8 cellular contexts compared by ENCODE assay signal in the genomic region with DNA sequence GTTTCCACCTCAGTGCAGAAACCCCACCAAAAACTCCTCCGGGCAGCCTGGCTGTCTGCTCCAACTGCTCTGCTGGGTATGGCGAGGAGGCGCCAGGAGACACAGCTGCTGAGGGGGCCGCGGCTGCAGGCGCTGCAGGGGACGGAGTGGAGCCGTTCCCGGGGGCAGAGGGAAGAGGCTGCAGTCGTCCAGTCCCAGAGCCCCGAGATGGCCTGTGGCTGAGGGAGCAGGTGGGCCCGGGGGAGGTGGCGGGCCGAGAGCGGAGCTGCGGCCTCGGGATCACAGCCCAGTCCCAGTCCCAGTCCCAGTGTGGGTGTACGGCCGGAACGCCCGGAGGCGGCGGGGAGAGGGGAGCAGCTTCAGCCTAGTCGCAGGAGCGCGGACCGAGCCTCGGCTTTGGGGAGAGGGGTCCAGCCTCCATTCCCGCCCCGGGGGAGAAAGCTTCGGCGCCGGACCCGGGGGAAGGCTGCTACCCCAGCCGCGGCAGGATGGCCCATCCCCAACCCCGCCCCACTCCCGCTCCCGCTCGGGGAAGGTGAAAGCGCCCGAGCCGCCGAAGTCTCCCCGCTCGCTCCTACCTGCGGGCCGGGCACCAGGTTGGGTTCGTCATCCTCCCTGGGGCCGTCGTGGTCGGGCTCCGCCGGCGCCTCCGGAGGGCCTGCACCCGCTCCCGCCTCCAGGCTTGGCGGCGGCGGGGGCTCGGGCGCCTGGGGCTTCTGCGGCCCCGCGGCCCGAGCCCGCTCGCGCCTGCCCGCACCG. TPM values are rescaled to one million over a fixed set of nuclear protein-coding genes. Genes with fewer than 3 reads are reported as not detected.
DNase-seq lines count a peak whose midpoint lies in the region; ATAC-seq and TF ChIP-seq lines count a peak whose summit lies in the region.

No MANE protein-coding gene starts in this region.

- WGBS in psoas muscle, 3 donors: 0 to 1% (median 0%) methylated on average over 40 to 72 of the region's 72 CpGs

- intact Hi-C loops in left ventricle myocardium superior (cut with micrococcal nuclease) (no loop called here), psoas muscle (cut with DNase I) (loop anchor here in 1 of 2 donors (2.0 kb wide), 1 partner anchor 29 kb away; no protein-coding TSS in a partner anchor)

- no peak overlapping the region for H3K27ac ChIP-seq in OCI-LY3 (ENCODE audit: low read length)
- H3K27ac ChIP-seq in psoas muscle: peak overlapping the region; percentile 85

- H3K9me3 ChIP-seq in OCI-LY3 (ENCODE audit: insufficient read depth, low read length): no peaks in the 10 kb centered on the region
- H3K9me3 ChIP-seq in psoas muscle: no peaks in the 10 kb centered on the region

- H3K4me1 ChIP-seq in OCI-LY3 (ENCODE audit: low read length): peaks cover 9% of the 10 kb centered on the region
- H3K4me1 ChIP-seq in psoas muscle: peaks cover 45% of the 10 kb centered on the region

- H3K4me3 ChIP-seq in OCI-LY3 (ENCODE audit: low read length) (peak overlapping the region; percentile 97), psoas muscle (peak overlapping the region; percentile 83)

- H3K9ac ChIP-seq in OCI-LY3 (ENCODE audit: low read length): peak overlapping the region; percentile 85

- peaks cover 13% of the 10 kb centered on the region; the same call in 1 of the 2 replicates for H4K20me1 ChIP-seq in OCI-LY3 (ENCODE audit: insufficient read depth, low read length)

- peak overlapping the region; percentile 94 for H3K4me2 ChIP-seq in OCI-LY3 (ENCODE audit: low read length)

- H3K79me2 ChIP-seq in OCI-LY3 (ENCODE audit: low read length): peaks cover 39% of the 10 kb centered on the region

- no peak overlapping the region for H2AFZ ChIP-seq in OCI-LY3 (ENCODE audit: low read depth, low read length)

- TF ChIP-seq POLR2A in GM18505 (IDR thresholded peaks at IDR 0.05; ENCODE audit: borderline replicate concordance, extremely low read depth, insufficient read depth, insufficient read length): no peak

- H3K27me3 ChIP-seq in OCI-LY3 (ENCODE audit: low read depth, low read length) (no peaks in the 10 kb centered on the region), psoas muscle (ENCODE audit: insufficient read depth in 3 of 3, low read length in 2 of 3) (no peaks in the 10 kb centered on the region)

- TF ChIP-seq CTCF in OCI-LY3 (IDR thresholded peaks at IDR 0.05; ENCODE audit: low read depth, low read length) (no peak), psoas muscle (IDR thresholded peaks at IDR 0.05) (no peak)

- ATAC-seq in GM18505 (IDR thresholded peaks at IDR 0.05; ENCODE audit: unreplicated experiment) (peak; percentile 41), HG02588 (IDR thresholded peaks at IDR 0.05; ENCODE audit: unreplicated experiment) (peak; percentile 41), left ventricle myocardium superior (peak; percentile 52), psoas muscle (peak; percentile 20 to 54 (median 36))

- DNase-seq in activated naive CD4-positive, alpha-beta T cell treated with anti-CD3 and anti-CD28 coated beads, Interleukin-2, amount 50 U/mL, for 16 hours: peak; percentile 51
- DNase-seq in left ventricle myocardium superior (peak; percentile 60), psoas muscle (peak; percentile 40 to 74), NCI-H82 treated with DMSO at 0.1 percent for 48 hours (lab: John Stamatoyannopoulos, UW; ENCODE audit: unreplicated experiment) (no peak), NCI-H2107 (lab: John Stamatoyannopoulos, UW) (no peak)

- H3K36me3 ChIP-seq in OCI-LY3 (replicated peaks; ENCODE audit: low read depth, low read length) (peaks cover 17% of the 10 kb centered on the region), psoas muscle (ENCODE audit: insufficient read depth in 1 of 2, low read depth in 1 of 2) (peaks cover 2 to 30% of the 10 kb centered on the region in 2 donors)

RNA-seq across cellular contexts. Expression of a gene that starts 0.5 kb away (rescaled TPM):
- total RNA-seq in left ventricle myocardium superior: 26.4 TPM
- total RNA-seq in psoas muscle: 10 to 100 TPM; 27.2 to 36.7 (median 30.3) TPM
- polyA plus RNA-seq in psoas muscle: 10 to 100 TPM; 26.9 to 31.2 (median 27.0) TPM

RNA-seq across cellular contexts. Expression of a gene that starts 37.1 kb away (rescaled TPM):
- 29.8 TPM for total RNA-seq in left ventricle myocardium superior
- total RNA-seq in psoas muscle: 10 to 100 TPM; 37.2 to 41.0 (median 40.2) TPM
- polyA plus RNA-seq in psoas muscle: 10 to 100 TPM; 45.6 to 71.6 (median 57.3) TPM

RNA-seq across cellular contexts. Expression of a gene that starts 38.2 kb away (rescaled TPM):
- total RNA-seq in left ventricle myocardium superior: 63.9 TPM
- total RNA-seq in psoas muscle: 10 to 100 TPM; 47.5 to 71.9 (median 56.7) TPM
- 100 to 1,000 TPM in 2 of 3 donors, 10 to 100 TPM in 1; 78.3 to 185 (median 115) TPM for polyA plus RNA-seq in psoas muscle

RNA-seq across cellular contexts. Expression of a gene that starts 44.2 kb away (rescaled TPM):
- 3.4 TPM for total RNA-seq in left ventricle myocardium superior
- total RNA-seq in psoas muscle: 1 to 10 TPM; 2.4 to 5.4 (median 3.1) TPM
- polyA plus RNA-seq in psoas muscle: 1 to 10 TPM in 2 of 3 donors, under 1 TPM in 1; 0.44 to 5.0 (median 3.8) TPM

RNA-seq across cellular contexts. Expression of a gene that starts 46.1 kb away (rescaled TPM):
- total RNA-seq in left ventricle myocardium superior (15.4 TPM), psoas muscle (10 to 100 TPM; 12.7 to 18.5 (median 14.1) TPM)
- 10 to 100 TPM; 13.0 to 23.1 (median 15.1) TPM for polyA plus RNA-seq in psoas muscle

Comparison
In these comparisons a context has a peak if more than half of its experiments do, and no peak if none do; other contexts are left out.
1. DNase-seq: peak in activated naive CD4-positive, alpha-beta T cell treated with anti-CD3 and anti-CD28 coated beads, Interleukin-2, amount 50 U/mL, for 16 hours (single experiment), left ventricle myocardium superior (single experiment) and psoas muscle (2 of 2); none in NCI-H82 treated with DMSO at 0.1 percent for 48 hours (single experiment) and NCI-H2107 (single experiment).
2. Peak in every context shown above with its lines, with median percentiles within 50 percentile points of each other: ATAC-seq.